In the genomic region with DNA sequence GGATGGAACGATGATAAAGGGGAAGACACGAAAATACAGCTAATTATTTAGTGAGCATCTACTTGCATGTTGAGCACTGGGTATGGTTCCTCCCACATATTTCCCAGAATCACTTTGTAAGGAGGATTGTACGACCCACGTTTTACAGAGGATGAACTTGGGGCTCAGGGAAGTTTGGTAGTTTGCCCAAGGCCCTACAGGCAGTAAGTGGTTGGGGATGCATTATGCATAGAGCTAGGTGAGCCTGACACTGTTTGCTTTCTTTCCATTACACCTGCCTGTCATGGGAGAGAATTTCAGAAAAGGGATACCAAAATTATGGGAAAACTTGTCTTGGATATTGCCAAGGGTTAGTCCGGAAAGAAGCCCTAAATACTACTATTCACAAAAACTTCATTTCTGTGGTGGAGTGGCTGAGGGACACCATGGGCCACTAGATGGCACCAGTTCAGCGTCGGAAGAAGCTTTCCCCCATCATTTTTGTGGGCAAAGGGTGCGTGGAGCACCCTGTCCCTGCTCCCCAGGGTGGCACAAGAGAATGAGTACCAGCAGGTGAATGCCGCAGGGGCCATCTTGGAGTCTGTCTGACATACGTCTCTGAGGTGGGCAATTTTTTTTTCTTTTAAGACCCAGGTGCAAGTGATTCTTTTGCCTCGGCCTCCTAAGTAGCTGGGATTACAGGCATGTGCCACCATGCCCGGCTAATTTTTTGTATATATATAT, we compare ENCODE assay signal across 8 cellular contexts. TPM values are rescaled to one million over a fixed set of nuclear protein-coding genes. Genes with fewer than 3 reads are reported as not detected.
A peak's percentile ranks its signal among the peaks of the same experiment; 100 is the strongest.
DNase-seq lines count a peak whose midpoint lies in the region; ATAC-seq and TF ChIP-seq lines count a peak whose summit lies in the region.

No MANE protein-coding gene starts in this region.

- BruUV-seq in PC-3 (replicated peaks; lab: Mats Ljungman, UMichigan): no TSS peak

- TF ChIP-seq POLR2A in lower leg skin (IDR thresholded peaks at IDR 0.05): no peak

- intact Hi-C loops in PC-3 (cut with micrococcal nuclease): loop anchor here (1.0 to 5.0 kb wide), 4 partner anchors 48 to 348 kb away; no protein-coding TSS in a partner anchor
- intact Hi-C loops in lower leg skin (cut with DNase I; ENCODE audit: low total_unique reads): no loop called here

- CTCF ChIA-PET in PC-3 (lab: Charles Lee): interaction anchor here (0.6 to 1.2 kb wide), 3 partner anchors 23 to 275 kb away, joined by 3 to 11 read pairs (median 3); no protein-coding TSS in a partner anchor

- no peaks in the 10 kb centered on the region for H3K36me3 ChIP-seq in PC-3 (ENCODE audit: low read depth, low read length)

- in situ Hi-C loops in Caki2 (cut with HindIII; ENCODE audit: low pct_unique_long_range_greater_than_20kb, low sequenced_read_pairs): no loop called here

- H3K79me2 ChIP-seq in PC-3 (ENCODE audit: low read length): no peaks in the 10 kb centered on the region

- no peaks in the 10 kb centered on the region for H3K27me3 ChIP-seq in PC-3 (ENCODE audit: low read length)

- H3K4me3 ChIP-seq in Jurkat, Clone E6-1 (ENCODE audit: low read length): no peak overlapping the region
- H3K4me3 ChIP-seq in PC-3 (ENCODE audit: low read length) (no peak overlapping the region), fibroblast of villous mesenchyme (ENCODE audit: low read depth, low read length) (no peak overlapping the region), lower leg skin (ENCODE audit: low read depth, poor library complexity, severe bottlenecking) (no peak overlapping the region)

- ATAC-seq in PC-3 (peak; percentile 79), GM21786 (IDR thresholded peaks at IDR 0.05; ENCODE audit: unreplicated experiment) (no peak)

- H3K4me1 ChIP-seq in PC-3 (ENCODE audit: insufficient read depth, low read length): no peaks in the 10 kb centered on the region

- H3K9me2 ChIP-seq in PC-3 (replicated peaks; ENCODE audit: low read length): no peaks in the 10 kb centered on the region

- no peak overlapping the region for H3K4me2 ChIP-seq in PC-3 (ENCODE audit: low read length)

- H3F3A ChIP-seq in PC-3 (ENCODE audit: low read length, unreplicated experiment): no peaks in the 10 kb centered on the region

- H3K9me3 ChIP-seq in PC-3 (ENCODE audit: low read length): no peaks in the 10 kb centered on the region

- WGBS in lower leg skin, 2 donors: 34 to 36% methylated on average over 12 of the region's 12 CpGs

- no peak overlapping the region for H2AFZ ChIP-seq in PC-3 (ENCODE audit: low read length)

- no peaks in the 10 kb centered on the region for H4K20me1 ChIP-seq in PC-3 (ENCODE audit: low read length)

- DNase-seq in Caki2 (ENCODE audit: low read depth) (peak; percentile 35), PC-3 (peak; percentile 55), fibroblast of villous mesenchyme (ENCODE audit: low read depth) (peak; percentile 60), pons (ENCODE audit: low spot score) (peak; percentile 44), lower leg skin (ENCODE audit: low spot score in 2 of 2) (no peak)
- peak; percentile 41 for DNase-seq in Jurkat, Clone E6-1 (ENCODE audit: low read depth, low spot score)
- DNase-seq in activated T-cell treated with anti-CD3 and anti-CD28 coated beads, Interleukin-2, amount 50 U/mL, for 48 hours: peak; percentile 64 to 66

- POLR2A ChIA-PET in PC-3 (lab: Charles Lee; ENCODE audit: unreplicated experiment): no interaction called here

- H3K9ac ChIP-seq in PC-3 (ENCODE audit: low read length): no peak overlapping the region

- no peak overlapping the region for H3K27ac ChIP-seq in PC-3 (ENCODE audit: low read length)

- TF ChIP-seq CTCF in PC-3 (conservative IDR thresholded peaks at IDR 0.05; ENCODE audit: low read depth, low read length) (peak; percentile 63), fibroblast of villous mesenchyme (IDR thresholded peaks at IDR 0.05; ENCODE audit: insufficient read depth, low read depth, low read length) (peak; percentile 96), lower leg skin (IDR thresholded peaks at IDR 0.05) (no peak)

RNA-seq across cellular contexts. Expression of a gene that starts 18.3 kb away (rescaled TPM):
- 1,255 and 1,356 TPM in 2 replicates for total RNA-seq in Caki2 (2014; rRNA removed; shearing (Covaris generic); ENCODE audit: low replicate concordance)
- polyA plus RNA-seq in Jurkat, Clone E6-1 (2012; ENCODE audit: insufficient read depth, insufficient read length): 3,690 TPM
- 773 and 829 TPM in 2 replicates for total RNA-seq in PC-3 (2014; rRNA removed)
- 1,385 and 1,725 TPM in 2 replicates for total RNA-seq in fibroblast of villous mesenchyme
- 1,000 to 10,000 TPM; 1,336 to 2,420 (median 1,807) TPM for total RNA-seq in lower leg skin

RNA-seq across cellular contexts. Expression of a gene that starts 23.5 kb away (rescaled TPM):
- total RNA-seq in Caki2 (2014; rRNA removed; shearing (Covaris generic); ENCODE audit: low replicate concordance): 35.9 and 71.3 TPM in 2 replicates
- polyA plus RNA-seq in Jurkat, Clone E6-1 (2012; ENCODE audit: insufficient read depth, insufficient read length): 8.5 TPM
- total RNA-seq in PC-3 (2014; rRNA removed) (5.7 and 6.8 TPM in 2 replicates), fibroblast of villous mesenchyme (11.7 and 24.5 TPM in 2 replicates), lower leg skin (10 to 100 TPM; 16.5 to 37.1 (median 31.3) TPM)

RNA-seq across cellular contexts. Expression of a gene that starts 50.1 kb away (rescaled TPM):
- total RNA-seq in Caki2 (2014; rRNA removed; shearing (Covaris generic); ENCODE audit: low replicate concordance): 34.6 and 47.1 TPM in 2 replicates
- 49.0 TPM for polyA plus RNA-seq in Jurkat, Clone E6-1 (2012; ENCODE audit: insufficient read depth, insufficient read length)
- total RNA-seq in PC-3 (2014; rRNA removed) (20.2 and 29.8 TPM in 2 replicates), fibroblast of villous mesenchyme (31.5 and 31.9 TPM in 2 replicates), lower leg skin (10 to 100 TPM; 29.0 to 67.1 (median 54.3) TPM)

RNA-seq across cellular contexts. Expression of a gene that starts 51.3 kb away (rescaled TPM):
- 4.5 and 6.1 TPM in 2 replicates for total RNA-seq in Caki2 (2014; rRNA removed; shearing (Covaris generic); ENCODE audit: low replicate concordance)
- polyA plus RNA-seq in Jurkat, Clone E6-1 (2012; ENCODE audit: insufficient read depth, insufficient read length): not detected
- total RNA-seq in PC-3 (2014; rRNA removed): 9.1 and 14.8 TPM in 2 replicates
- 0.86 and 1.3 TPM in 2 replicates for total RNA-seq in fibroblast of villous mesenchyme
- total RNA-seq in lower leg skin: 1 to 10 TPM in 3 of 4 donors, under 1 TPM in 1; 0.23 to 3.6 (median 2.0) TPM

Comparison
In these comparisons a context has a peak if more than half of its experiments do, and no peak if none do; other contexts are left out.
1. DNase-seq: peak in Caki2 (single experiment), Jurkat, Clone E6-1 (single experiment), PC-3 (single experiment), activated T-cell treated with anti-CD3 and anti-CD28 coated beads, Interleukin-2, amount 50 U/mL, for 48 hours (2 of 2), fibroblast of villous mesenchyme (single experiment) and pons (single experiment); none in lower leg skin (0 of 2).
2. CTCF ChIP-seq: peak in PC-3 (single experiment) and fibroblast of villous mesenchyme (single experiment); none in lower leg skin (0 of 3).